Comparison of ENCODE assay signal across 8 cellular contexts in the genomic region with DNA sequence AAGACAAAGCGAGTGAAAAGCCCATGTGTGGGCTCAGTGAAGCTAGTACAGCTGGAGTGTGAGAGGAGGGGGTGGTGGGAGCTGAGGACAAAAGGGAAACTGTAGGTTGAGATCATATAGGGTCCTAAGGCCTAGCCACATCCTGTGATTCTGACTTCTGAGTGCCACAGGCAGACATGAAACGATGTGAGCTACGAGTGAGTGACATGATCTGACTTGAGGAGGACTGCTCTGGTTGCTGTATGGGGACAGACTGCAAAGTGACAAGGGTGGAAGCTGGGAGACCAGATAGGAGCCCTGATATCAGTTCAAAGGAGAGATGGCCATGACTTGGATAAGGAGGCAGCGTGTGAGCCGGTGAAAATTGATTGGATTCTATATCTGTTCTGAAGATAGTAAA.
DNase-seq lines count a peak whose midpoint lies in the region; ATAC-seq, FAIRE-seq and TF ChIP-seq lines count a peak whose summit lies in the region.

No MANE protein-coding gene starts in this region.

- H3K4me2 ChIP-seq in smooth muscle cell = peak overlapping the region; percentile 29

- H3K36me3 ChIP-seq in smooth muscle cell (ENCODE audit: low read depth) = no peaks in the 10 kb centered on the region

- no peak overlapping the region for H3K4me3 ChIP-seq in smooth muscle cell

- H3K4me1 ChIP-seq in smooth muscle cell (ENCODE audit: low read depth) = peaks cover 21% of the 10 kb centered on the region

- H3K9me3 ChIP-seq in smooth muscle cell (replicated peaks; ENCODE audit: low read depth) = no peaks in the 10 kb centered on the region

- H3K27ac ChIP-seq in smooth muscle cell (ENCODE audit: low read depth) = peak overlapping the region; percentile 96

- no peaks in the 10 kb centered on the region for H4K20me1 ChIP-seq in smooth muscle cell (ENCODE audit: low read depth)

- peak; percentile 80 for FAIRE-seq in GM19239 (lab: Jason Lieb, UNC)

- H2AFZ ChIP-seq in smooth muscle cell (ENCODE audit: low read depth) = no peak overlapping the region

- 44% methylated on average over 5 of the region's 5 CpGs for WGBS in smooth muscle cell (ENCODE audit: low lambda C conversion rate)

- peak overlapping the region; percentile 16 for H3K9ac ChIP-seq in smooth muscle cell (ENCODE audit: low read depth)

- peaks cover 68% of the 10 kb centered on the region for H3K79me2 ChIP-seq in smooth muscle cell (ENCODE audit: low read depth)

- DNase-seq in GM19239 (ENCODE audit: insufficient read length, low spot score) = peak; percentile 21
- peak; percentile 21 for DNase-seq in activated T-cell treated with anti-CD3 and anti-CD28 coated beads for 4 hours
- DNase-seq in smooth muscle cell (lab: John Stamatoyannopoulos, UW; ENCODE audit: unreplicated experiment) = no peak
- no peak for DNase-seq in SIG-M5 treated with dmso at 0.1 percent for 504 hours (lab: John Stamatoyannopoulos, UW; ENCODE audit: unreplicated experiment)
- no peak for DNase-seq in medulla oblongata (ENCODE audit: extremely low spot score)
- DNase-seq in NCI-H187 treated with DMSO at 0.1 percent for 48 hours (lab: John Stamatoyannopoulos, UW) = no peak
- DNase-seq in HuH-7.5 (ENCODE audit: low spot score) = no peak

- ATAC-seq in HG03135 (IDR thresholded peaks at IDR 0.05; ENCODE audit: unreplicated experiment) = peak; percentile 66

- no peak for TF ChIP-seq CTCF in smooth muscle cell (IDR thresholded peaks at IDR 0.05; ENCODE audit: borderline replicate concordance, insufficient read depth, poor library complexity, severe bottlenecking)

- peaks cover 29% of the 10 kb centered on the region for H3F3A ChIP-seq in smooth muscle cell (ENCODE audit: low read depth)

- no peaks in the 10 kb centered on the region for H3K27me3 ChIP-seq in smooth muscle cell (ENCODE audit: low read depth)

Comparison
In these comparisons a context has a peak if more than half of its experiments do, and no peak if none do; other contexts are left out.
1. DNase-seq: peak in GM19239 (single experiment) and activated T-cell treated with anti-CD3 and anti-CD28 coated beads for 4 hours (single experiment); none in smooth muscle cell (single experiment), SIG-M5 treated with dmso at 0.1 percent for 504 hours (single experiment), medulla oblongata (single experiment), NCI-H187 treated with DMSO at 0.1 percent for 48 hours (single experiment) and HuH-7.5 (single experiment).